8 cellular contexts compared by ENCODE assay signal in genomic region chr1:1692714-1693647, GRCh38. TPM values are rescaled to one million over a fixed set of nuclear protein-coding genes. Genes with fewer than 3 reads are reported as not detected.
DNase-seq lines count a peak whose midpoint lies in the region; ATAC-seq and TF ChIP-seq lines count a peak whose summit lies in the region.
"Not testable (repeated sequence)": the region's sequence is repeated elsewhere in the genome, so short reads cannot be mapped to it uniquely, and the experiment has no call there.

TSS of gene SLC35E2B (minus strand) at chr1:1692795. CDS start at chr1:1676699, 16,096 bp downstream.

- not testable (repeated sequence) for TF ChIP-seq POLR2A in spleen (IDR thresholded peaks at IDR 0.05)

- POLR2A ChIA-PET in AG04450 (lab: Yijun Ruan, JAX): interaction anchor here (0.7 kb wide), 1 partner anchor 31 kb away, joined by 3 read pairs; the partner anchor contains the start of gene CDK11A
- POLR2A ChIA-PET in WTC11 (lab: Charles Lee): interaction anchor here (0.7 kb wide), 1 partner anchor 63 kb away, joined by 3 read pairs; no protein-coding TSS in a partner anchor

- H3K9me3 ChIP-seq in AG04450 (ENCODE audit: control insufficient read depth, insufficient read depth, low read length); mammary epithelial cell (replicated peaks; ENCODE audit: insufficient read depth, low read length); spleen: not testable (repeated sequence)

- dilution Hi-C loops in mammary epithelial cell (cut with HindIII; ENCODE audit: low sequenced_read_pairs): loop anchor here (5.0 kb wide), 1 partner anchor 64 kb away; no protein-coding TSS in a partner anchor

- under 1% methylated on average over 20 of the region's 98 CpGs for WGBS in mammary epithelial cell (ENCODE audit: low coverage, missing lambda C conversion rate)
- WGBS in spleen, 5 donors: 0% methylated on average over 7 to 54 of the region's 98 CpGs; no CpG with 5 or more reads in 1 of the 5 donors

- CTCF ChIA-PET in AG04450 (lab: Charles Lee); WTC11 (lab: Charles Lee); mammary epithelial cell (lab: Charles Lee; ENCODE audit: low non-redundant PET): not testable (repeated sequence)

- not testable (repeated sequence) for H3K79me2 ChIP-seq in mammary epithelial cell (ENCODE audit: insufficient read depth, low read length)

- H3K4me1 ChIP-seq in mammary epithelial cell (ENCODE audit: insufficient read depth, low read length): not testable (repeated sequence)
- H3K4me1 ChIP-seq in spleen: peaks cover 0 to 31% (median 8%) of the 10 kb centered on the region in 6 donors

- not testable (repeated sequence) for H4K20me1 ChIP-seq in mammary epithelial cell (ENCODE audit: insufficient read depth, low read length)

- H3K27ac Mint-ChIP-seq in WTC11: not testable (repeated sequence)

- not testable (repeated sequence) for H3K36me3 ChIP-seq in mammary epithelial cell (ENCODE audit: insufficient read depth, low read length)
- H3K36me3 ChIP-seq in spleen: peaks cover 0 to 13% (median 0%) of the 10 kb centered on the region in 6 donors

- H3K4me2 ChIP-seq in mammary epithelial cell (ENCODE audit: insufficient read depth, low read depth, low read length): peak within 1 kb of the TSS; percentile 36

- H3K9me3 Mint-ChIP-seq in WTC11: not testable (repeated sequence)

- peak; percentile 76 for ATAC-seq in GM18909 (IDR thresholded peaks at IDR 0.05; ENCODE audit: poor library complexity, unreplicated experiment)
- ATAC-seq in HG03159 (IDR thresholded peaks at IDR 0.05; ENCODE audit: unreplicated experiment): peak; percentile 80
- peak; percentile 84 for ATAC-seq in WTC11

- intact Hi-C loops in mammary epithelial cell (cut with micrococcal nuclease): loop anchor here (10.0 kb wide), 1 partner anchor 52 kb away; no protein-coding TSS in a partner anchor
- intact Hi-C loops in spleen (cut with DNase I; ENCODE audit: low total_unique reads): not testable (repeated sequence)

- peak within 1 kb of the TSS; percentile 63 for H3K9ac ChIP-seq in mammary epithelial cell (ENCODE audit: insufficient read depth, low read length)

- BruUV-seq in mammary epithelial cell (replicated peaks; lab: Mats Ljungman, UMichigan): TSS peak; percentile 66

- H3K27me3 Mint-ChIP-seq in WTC11 (ENCODE audit: low read depth): not testable (repeated sequence)

- not testable (repeated sequence) for H3K27me3 ChIP-seq in AG04450 (ENCODE audit: control insufficient read depth, insufficient read depth, low read length); mammary epithelial cell (ENCODE audit: insufficient read depth, low read length); spleen (replicated peaks in 1 of 7)

- TF ChIP-seq CTCF in AG04450 (IDR thresholded peaks at IDR 0.05; ENCODE audit: low read depth, low read length); WTC11 (IDR thresholded peaks at IDR 0.05): not testable (repeated sequence)
- TF ChIP-seq CTCF in mammary epithelial cell (conservative IDR thresholded peaks at IDR 0.05 in 1 of 2, IDR thresholded peaks at IDR 0.05 in 1 of 2; ENCODE audit: extremely low read depth in 1 of 2, insufficient read depth in 1 of 2, low read depth in 1 of 2, low read length in 2 of 2): peak in 1 of 2 donors; percentile 13
- TF ChIP-seq CTCF in spleen (IDR thresholded peaks at IDR 0.05 in 8 of 11, conservative IDR thresholded peaks at IDR 0.05 in 3 of 11): peak in 3 of 11 experiments; percentile 11 to 15 (median 13)

- H3K27ac ChIP-seq in AG04450 (ENCODE audit: low read depth, low read length): peak within 1 kb of the TSS; percentile 93
- H3K27ac ChIP-seq in mammary epithelial cell (ENCODE audit: insufficient read depth, low read depth, low read length): peak within 1 kb of the TSS; percentile 64
- H3K27ac ChIP-seq in spleen: peak within 1 kb of the TSS; percentile 80 to 97 (median 92)

- peak within 1 kb of the TSS; percentile 57 for H3K4me3 Mint-ChIP-seq in WTC11

- H2AFZ ChIP-seq in mammary epithelial cell (ENCODE audit: low read depth, low read length): peak within 1 kb of the TSS; percentile 67

- not testable (repeated sequence) for H3K36me3 Mint-ChIP-seq in WTC11

- H3K4me3 ChIP-seq in AG04450 (ENCODE audit: low read depth, low read length) (peak within 1 kb of the TSS; percentile 59), mammary epithelial cell (replicated peaks in 1 of 3; ENCODE audit: insufficient read depth in 1 of 3, low read depth in 2 of 3, low read length in 3 of 3) (peak within 1 kb of the TSS; percentile 61 to 65 (median 63)), spleen (peak within 1 kb of the TSS; percentile 13 to 68 (median 60))

- in situ Hi-C loops in mammary epithelial cell (cut with MboI; ENCODE audit: low sequenced_read_pairs in 2 of 2): not testable (repeated sequence)

- DNase-seq in AG04450 (ENCODE audit: low read depth, low spot score) (peak; percentile 81), NCI-H226 (peak; percentile 60), WTC11 (ENCODE audit: low spot score) (peak; percentile 85), mammary epithelial cell (peak; percentile 89), iris pigment epithelial cell (ENCODE audit: low read depth) (peak; percentile 91), spleen (peak; percentile 95)

- not testable (repeated sequence) for H3K4me1 Mint-ChIP-seq in WTC11

TF ChIP-seq in WTC11, 78 proteins besides CTCF, POLR2A, EP300 and RAD21:
- peak; percentile 55 for TF ChIP-seq SP1 (CRISPR knock-in tag; conservative IDR thresholded peaks at IDR 0.05)
TF ChIP-seq in WTC11: peak in this region for 1; not testable (repeated sequence) for 77.

RNA-seq across cellular contexts. Expression of gene SLC35E2B, which starts in this region (rescaled TPM):
- 30.5 and 36.4 TPM in 2 replicates for polyA plus RNA-seq in AG04450 (2011; rRNA removed)
- 36.4 and 42.3 TPM in 2 replicates for polyA minus RNA-seq in AG04450 (2011; rRNA and poly(A)+ RNA removed)
- total RNA-seq in WTC11 (2021): 51.3 to 51.6 TPM (median 51.6 TPM) in 3 replicates
- total RNA-seq in mammary epithelial cell: 10 to 100 TPM; 21.0 to 32.6 TPM
- polyA plus RNA-seq in mammary epithelial cell: 8.5 TPM
- 20.2 TPM for polyA minus RNA-seq in mammary epithelial cell
- 100 to 1,000 TPM in 1 of 7 donors, 10 to 100 TPM in 6; 48.3 to 105 (median 63.1) TPM for total RNA-seq in spleen
- 10 to 100 TPM; 18.3 to 26.7 (median 21.9) TPM for polyA plus RNA-seq in spleen

Comparison
In these comparisons a context has a peak if more than half of its experiments do, and no peak if none do; other contexts are left out.
1. Peak in every context shown above with its lines: DNase-seq, ATAC-seq, H3K4me3 ChIP-seq and H3K27ac ChIP-seq.